Comparison of ENCODE assay signal across 9 cellular contexts in genomic region chr13:52845766-52846566, GRCh38. TPM values are rescaled to one million over a fixed set of nuclear protein-coding genes. Genes with fewer than 3 reads are reported as not detected.
DNase-seq lines count a peak whose midpoint lies in the region; ATAC-seq and TF ChIP-seq lines count a peak whose summit lies in the region.
"Had no signal": no experiment of that assay in that cellular context is flagged by ENCODE, and none has a peak within 500 bp of the region (broad histone marks: within the 10 kb centered on the region; RNA-seq: fewer than 3 reads in every experiment).

No MANE protein-coding gene starts in this region.

- H3F3A ChIP-seq in neural cell (ENCODE audit: insufficient read depth, low read length, poor library complexity, severe bottlenecking), result peaks cover 6% of the 10 kb centered on the region

- peak; percentile 57 for TF ChIP-seq RAD21 in neural cell (conservative IDR thresholded peaks at IDR 0.05)

- peak; percentile 66 for TF ChIP-seq CTCF in neural cell (IDR thresholded peaks at IDR 0.05; ENCODE audit: poor library complexity, severe bottlenecking)

- H3K9me2 ChIP-seq in neural cell (ENCODE audit: insufficient read depth, low read length), result no peaks in the 10 kb centered on the region

- no peak overlapping the region for H3K4me2 ChIP-seq in neural cell (ENCODE audit: low read length)

- no peaks in the 10 kb centered on the region for H3K36me3 ChIP-seq in neural cell (ENCODE audit: insufficient read depth, low read length)

- H3K79me2 ChIP-seq in neural cell (replicated peaks; ENCODE audit: insufficient read depth, low read length), result no peaks in the 10 kb centered on the region

- H3K9ac ChIP-seq in neural cell (ENCODE audit: low read length), result no peak overlapping the region

- H3K27me3 ChIP-seq in neural cell (ENCODE audit: insufficient read depth, low read depth, low read length), result peaks cover 90% of the 10 kb centered on the region

- no peaks in the 10 kb centered on the region for H4K20me1 ChIP-seq in neural cell (ENCODE audit: insufficient read depth)

- no peak for ATAC-seq in GM18873 (IDR thresholded peaks at IDR 0.05; ENCODE audit: low FRiP score, unreplicated experiment)
- ATAC-seq in GM21717 (IDR thresholded peaks at IDR 0.05; ENCODE audit: unreplicated experiment), result no peak

- H3K27ac ChIP-seq in neural cell (ENCODE audit: low read length), result no peak overlapping the region

- peaks cover 14% of the 10 kb centered on the region for H3K9me3 ChIP-seq in neural cell (ENCODE audit: low read length)

- no peak overlapping the region for H2AFZ ChIP-seq in neural cell (ENCODE audit: low read depth, low read length)

- TF ChIP-seq EP300 in neural cell (conservative IDR thresholded peaks at IDR 0.05; ENCODE audit: poor library complexity, severe bottlenecking), result no peak

- peak overlapping the region; percentile 69 for H3K4me3 ChIP-seq in neural cell (ENCODE audit: low read length)

- DNase-seq in DMS53 treated with DMSO at 0.1 percent for 48 hours (lab: John Stamatoyannopoulos, UW; ENCODE audit: unreplicated experiment), result peak; percentile 23
- peak; percentile 8 for DNase-seq in NCI-H2107 treated with DMSO at 0.1 percent for 48 hours (lab: John Stamatoyannopoulos, UW; ENCODE audit: unreplicated experiment)
- peak; percentile 17 to 21 for DNase-seq in dermis microvascular lymphatic vessel endothelial cell (ENCODE audit: low read depth in 2 of 2)
- no peak for DNase-seq in NCI-H2171 (lab: John Stamatoyannopoulos, UW)
- DNase-seq in ureter (ENCODE audit: low spot score), result no peak

TF ChIP-seq in neural cell, 6 proteins besides CTCF, POLR2A, EP300 and RAD21:
- no peak for TF ChIP-seq REST (IDR thresholded peaks at IDR 0.05; ENCODE audit: borderline replicate concordance)
- peak; percentile 65 for TF ChIP-seq SMC3 (conservative IDR thresholded peaks at IDR 0.05; ENCODE audit: poor library complexity)

RNA-seq across cellular contexts. Expression of gene PCDH8, which starts 2.5 kb away (rescaled TPM):
- total RNA-seq in dermis microvascular lymphatic vessel endothelial cell, result not detected in 2 replicates
- polyA plus RNA-seq in neural cell, result 2.4 and 6.9 TPM in 2 replicates
- 4.4 and 6.1 TPM in 2 replicates for polyA minus RNA-seq in neural cell
- total RNA-seq in ureter, result not detected
- total RNA-seq: glomerular endothelial cell had no signal

Comparison
In these comparisons a context has a peak if more than half of its experiments do, and no peak if none do; other contexts are left out.
1. DNase-seq: peak in DMS53 treated with DMSO at 0.1 percent for 48 hours (single experiment), NCI-H2107 treated with DMSO at 0.1 percent for 48 hours (single experiment) and dermis microvascular lymphatic vessel endothelial cell (2 of 2); none in NCI-H2171 (single experiment) and ureter (single experiment).